20 cellular contexts compared by ENCODE assay signal in the genomic region with DNA sequence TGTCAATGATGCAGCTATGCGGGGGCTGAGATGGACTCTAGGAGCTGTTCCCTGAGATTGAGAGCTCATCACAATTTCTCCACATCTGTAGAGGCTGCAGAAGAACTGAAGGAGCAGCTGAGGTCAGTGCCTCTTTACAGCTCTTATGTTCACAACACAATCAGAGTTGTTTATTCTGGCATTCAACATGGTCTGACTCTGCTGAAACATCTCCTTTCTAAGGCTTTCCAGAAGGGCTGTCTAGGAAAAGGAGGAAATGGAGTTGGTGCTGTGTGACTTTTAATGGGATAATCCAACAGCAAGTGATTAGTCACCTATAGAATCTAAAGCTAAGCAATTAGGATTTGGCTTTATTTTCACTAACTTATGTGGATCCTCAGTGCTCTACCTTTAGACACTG. TPM values are rescaled to one million over a fixed set of nuclear protein-coding genes. Genes with fewer than 3 reads are reported as not detected.
DNase-seq lines count a peak whose midpoint lies in the region; ATAC-seq and TF ChIP-seq lines count a peak whose summit lies in the region.
"Had no signal": no experiment of that assay in that cellular context is flagged by ENCODE, and none has a peak within 500 bp of the region (broad histone marks: within the 10 kb centered on the region; RNA-seq: fewer than 3 reads in every experiment).

No MANE protein-coding gene starts in this region.

- H3K27ac ChIP-seq in HEK293 (ENCODE audit: extremely low read depth, low read depth, low read length): no peak overlapping the region
- H3K27ac ChIP-seq: coronary artery, lower lobe of right lung, RWPE1, transverse colon, VCaP had no signal

- H3K36me3 ChIP-seq in HEK293 (ENCODE audit: control insufficient read depth in 2 of 2, insufficient read depth in 1 of 2, low read length in 2 of 2): no peaks in the 10 kb centered on the region
- H3K36me3 ChIP-seq: lower lobe of right lung, transverse colon had no signal

- CTCF ChIA-PET in HEK293 (lab: Yijun Ruan, JAX): interaction anchor here (1.0 to 1.2 kb wide), 2 partner anchors 53 to 66 kb away, joined by 3 to 4 read pairs; no protein-coding TSS in a partner anchor

- H3K4me3 ChIP-seq in HEK293 (ENCODE audit: low read depth, low read length) (no peak overlapping the region), fibroblast of the aortic adventitia (ENCODE audit: low read depth, low read length) (no peak overlapping the region)
- H3K4me3 ChIP-seq: coronary artery, lower lobe of right lung, MG63, transverse colon had no signal

- H3K9me3 ChIP-seq in HEK293 (ENCODE audit: control insufficient read depth, insufficient read depth, low read depth, low read length): no peaks in the 10 kb centered on the region
- H3K9me3 ChIP-seq: lower lobe of right lung, SK-N-SH, transverse colon had no signal

- ATAC-seq in HG03139 (IDR thresholded peaks at IDR 0.05; ENCODE audit: unreplicated experiment): no peak
- ATAC-seq: lower lobe of right lung; stimulated activated naive CD8-positive, alpha-beta T cell treated with anti-CD3 and anti-CD28 coated beads, Interleukin-15, Interleukin-2, amounts not matched to agents 100 U/mL and 50 U/mL, for 24 hours had no signal

- H3K4me1 ChIP-seq in HEK293 (ENCODE audit: control insufficient read depth, insufficient read depth, low read length): no peaks in the 10 kb centered on the region
- H3K4me1 ChIP-seq: lower lobe of right lung, transverse colon had no signal

- POLR2A ChIA-PET in HEK293 (lab: Yijun Ruan, JAX): no interaction called here

- no peak for TF ChIP-seq CTCF in HEK293 (tag by site-specific recombination; IDR thresholded peaks at IDR 0.05)
- TF ChIP-seq CTCF in fibroblast of the aortic adventitia (IDR thresholded peaks at IDR 0.05; ENCODE audit: insufficient read depth, low read length): no peak

- DNase-seq in astrocyte of the hippocampus (ENCODE audit: low read depth, low spot score) (peak; percentile 40), fibroblast of the aortic adventitia (ENCODE audit: low read depth) (peak; percentile 60), smooth muscle cell of the brain vasculature (ENCODE audit: low read depth, low spot score) (peak; percentile 26), middle frontal gyrus (ENCODE audit: extremely low spot score, low spot score) (no peak), NCI-H446 (lab: John Stamatoyannopoulos, UW) (no peak)
- DNase-seq: activated CD4-positive, alpha-beta T cell treated with anti-CD3 and anti-CD28 coated beads, Interleukin-2, amount 50 U/mL, for 1 hour; DND-41; lower lobe of right lung; MG63; NCI-H146; SK-N-SH; stimulated activated CD4-positive, alpha-beta T cell treated with anti-CD3 and anti-CD28 coated beads, Interleukin-4, amount 100 ng/mL, for 24 hours; stimulated activated naive CD8-positive, alpha-beta T cell treated with anti-CD3 and anti-CD28 coated beads, Interleukin-15, Interleukin-2, amounts not matched to agents 100 U/mL and 50 U/mL, for 24 hours; T-helper 2 cell; transverse colon had no signal

TF ChIP-seq in HEK293, 187 proteins besides CTCF, POLR2A, EP300 and RAD21:
- TF ChIP-seq ZNF221 (tag by site-specific recombination; IDR thresholded peaks at IDR 0.05; ENCODE audit: borderline replicate concordance) (no peak), ZBTB1 (tag by site-specific recombination; IDR thresholded peaks at IDR 0.05) (no peak), ZNF704 (tag by site-specific recombination; IDR thresholded peaks at IDR 0.05) (no peak), ZFP41 (tag by site-specific recombination; IDR thresholded peaks at IDR 0.05; ENCODE audit: borderline replicate concordance) (no peak), ZNF654 (tag by site-specific recombination; IDR thresholded peaks at IDR 0.05; ENCODE audit: low read depth) (no peak), ZNF777 (tag by site-specific recombination; IDR thresholded peaks at IDR 0.05; ENCODE audit: borderline replicate concordance) (no peak)
- TF ChIP-seq, protein P1, sequence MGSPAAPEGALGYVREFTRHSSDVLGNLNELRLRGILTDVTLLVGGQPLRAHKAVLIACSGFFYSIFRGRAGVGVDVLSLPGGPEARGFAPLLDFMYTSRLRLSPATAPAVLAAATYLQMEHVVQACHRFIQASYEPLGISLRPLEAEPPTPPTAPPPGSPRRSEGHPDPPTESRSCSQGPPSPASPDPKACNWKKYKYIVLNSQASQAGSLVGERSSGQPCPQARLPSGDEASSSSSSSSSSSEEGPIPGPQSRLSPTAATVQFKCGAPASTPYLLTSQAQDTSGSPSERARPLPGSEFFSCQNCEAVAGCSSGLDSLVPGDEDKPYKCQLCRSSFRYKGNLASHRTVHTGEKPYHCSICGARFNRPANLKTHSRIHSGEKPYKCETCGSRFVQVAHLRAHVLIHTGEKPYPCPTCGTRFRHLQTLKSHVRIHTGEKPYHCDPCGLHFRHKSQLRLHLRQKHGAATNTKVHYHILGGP (tag by site-specific recombination; IDR thresholded peaks at IDR 0.05): peak; percentile 91

RNA-seq across cellular contexts. Expression of gene POU5F2, which starts 6.0 kb away (rescaled TPM):
- 1.2 and 3.1 TPM in 2 replicates for total RNA-seq in fibroblast of the aortic adventitia (ENCODE audit: low replicate concordance)

Comparison
In these comparisons a context has a peak if more than half of its experiments do, and no peak if none do; other contexts are left out.
1. DNase-seq: peak in astrocyte of the hippocampus (single experiment), fibroblast of the aortic adventitia (single experiment) and smooth muscle cell of the brain vasculature (single experiment); none in middle frontal gyrus (single experiment) and NCI-H446 (0 of 2).